22 cellular contexts compared by ENCODE assay signal in the genomic region with DNA sequence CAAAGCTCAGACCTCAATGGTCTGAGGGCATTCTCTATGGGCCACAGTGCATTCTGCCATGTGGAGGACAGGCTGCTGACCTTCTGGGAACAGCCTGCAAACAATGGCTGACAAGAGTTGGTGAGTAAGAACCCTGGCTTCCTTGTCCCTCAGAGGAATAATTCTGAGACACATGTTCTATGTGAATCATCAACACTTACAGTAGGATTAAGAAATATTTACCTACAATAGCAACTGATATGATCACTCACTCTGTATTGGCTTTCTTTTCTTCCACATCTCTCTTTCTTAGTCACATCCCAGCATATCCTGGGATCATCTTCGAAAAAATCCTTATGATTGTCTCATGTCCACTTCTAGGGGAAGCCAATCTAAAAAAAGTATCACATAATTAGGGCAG.
"Had no signal": no experiment of that assay in that cellular context is flagged by ENCODE, and none has a peak within 500 bp of the region (broad histone marks: within the 10 kb centered on the region; RNA-seq: fewer than 3 reads in every experiment).

No MANE protein-coding gene starts in this region.

- H3K4me1 ChIP-seq: adrenal gland, ascending aorta, colonic mucosa, esophagus squamous epithelium, heart right ventricle, thyroid gland had no signal

- ATAC-seq: activated naive CD4-positive, alpha-beta T cell treated with anti-CD3 and anti-CD28 coated beads, Interleukin-2, amount 50 U/mL, for 72 hours; activated T-helper 17 cell treated with anti-CD3 and anti-CD28 coated beads, Interleukin-2, amount 50 U/mL, for 72 hours; effector memory CD8-positive, alpha-beta T cell; heart right ventricle; left lobe of liver; naive thymus-derived CD8-positive, alpha-beta T cell; stimulated activated naive CD8-positive, alpha-beta T cell treated with anti-CD3 and anti-CD28 coated beads, Interleukin-15, Interleukin-2, amounts not matched to agents 100 U/mL and 50 U/mL, for 24 hours had no signal

- H3K27ac ChIP-seq: adrenal gland, ascending aorta, brain microvascular endothelial cell, colonic mucosa, dorsolateral prefrontal cortex, esophagus squamous epithelium, heart right ventricle, thyroid gland had no signal

- H3K27me3 ChIP-seq: adrenal gland, ascending aorta, brain microvascular endothelial cell, colonic mucosa, esophagus squamous epithelium, heart right ventricle, thyroid gland had no signal

- H3K9me3 ChIP-seq: adrenal gland, ascending aorta, colonic mucosa, esophagus squamous epithelium, thyroid gland had no signal

- DNase-seq: activated CD4-positive, alpha-beta T cell treated with anti-CD3 and anti-CD28 coated beads, Interleukin-2, amount 50 U/mL, for 4 hours; activated CD8-positive, alpha-beta memory T cell treated with anti-CD3 and anti-CD28 coated beads for 24 hours; activated CD8-positive, alpha-beta memory T cell treated with anti-CD3 and anti-CD28 coated beads, Interleukin-2, amount 50 U/mL, for 4 hours; activated T-cell treated with anti-CD3 and anti-CD28 coated beads, Interleukin-2, amount 50 U/mL, for 24 hours; adrenal gland; brain microvascular endothelial cell; colonic mucosa; dorsolateral prefrontal cortex; effector memory CD8-positive, alpha-beta T cell; esophagus squamous epithelium; heart right ventricle; kidney; naive thymus-derived CD8-positive, alpha-beta T cell; stimulated activated CD4-positive, alpha-beta T cell treated with anti-CD3 and anti-CD28 coated beads, Interleukin-4, amount 100 ng/mL, for 4 hours; stimulated activated naive CD8-positive, alpha-beta T cell treated with anti-CD3 and anti-CD28 coated beads, Interleukin-15, Interleukin-2, amounts not matched to agents 100 U/mL and 50 U/mL, for 24 hours; thyroid gland had no signal

- H3K4me3 ChIP-seq: adrenal gland, ascending aorta, colonic mucosa, dorsolateral prefrontal cortex, esophagus squamous epithelium, heart right ventricle, lung, thyroid gland had no signal

- FAIRE-seq: endothelial cell of umbilical vein, kidney had no signal

- H3K36me3 ChIP-seq: adrenal gland, ascending aorta, brain microvascular endothelial cell, colonic mucosa, esophagus squamous epithelium, heart right ventricle, thyroid gland had no signal
